ENCODE assay signal across 1 cellular context in the genomic region with DNA sequence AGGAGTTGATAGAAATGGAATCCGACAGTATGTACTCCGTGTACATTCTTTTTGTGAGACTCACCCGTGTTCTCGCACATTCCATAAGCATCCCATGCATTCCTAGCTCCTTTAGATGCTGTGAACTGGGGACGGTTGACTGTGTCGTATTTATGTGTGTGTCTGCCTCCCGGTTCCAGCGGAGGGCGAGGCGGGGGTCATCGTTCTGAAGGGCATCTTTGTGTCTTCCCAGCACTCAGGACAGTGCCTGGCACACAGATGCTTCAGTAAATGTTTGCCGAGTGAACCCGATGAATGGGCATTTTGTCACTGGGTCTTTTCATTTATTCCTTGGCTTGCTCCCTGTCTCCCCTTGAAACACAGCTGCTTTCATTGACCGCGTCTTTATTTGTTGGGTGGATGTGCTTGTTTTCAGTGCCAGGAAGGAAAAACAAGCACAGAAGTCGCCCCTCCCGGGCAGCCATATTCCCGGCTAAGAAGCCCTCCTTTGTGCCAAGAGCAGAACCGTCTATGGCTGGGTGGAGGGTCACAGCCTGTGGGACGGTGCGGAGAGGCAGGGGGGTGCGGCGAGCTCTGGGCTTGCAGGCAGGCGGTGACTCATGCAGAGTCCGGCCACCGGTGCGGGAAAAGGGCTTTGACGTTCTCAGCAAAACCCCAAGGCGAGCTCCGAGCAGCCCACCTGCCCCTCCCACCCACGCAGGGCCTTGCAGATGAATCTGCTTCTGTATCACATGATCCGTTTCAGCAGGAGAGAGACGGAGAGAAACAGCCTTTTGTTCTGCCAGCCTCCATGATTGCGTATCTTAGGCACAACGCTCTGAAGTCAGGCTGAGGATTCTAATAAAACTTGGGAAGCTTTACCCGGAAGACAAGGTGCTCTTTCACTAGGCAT.
TF ChIP-seq lines count a peak whose summit lies in the region.

No MANE protein-coding gene starts in this region.

TF ChIP-seq in K562, 482 proteins besides CTCF, POLR2A, EP300 and RAD21 (continued from another document):
- TF ChIP-seq, protein P1, sequence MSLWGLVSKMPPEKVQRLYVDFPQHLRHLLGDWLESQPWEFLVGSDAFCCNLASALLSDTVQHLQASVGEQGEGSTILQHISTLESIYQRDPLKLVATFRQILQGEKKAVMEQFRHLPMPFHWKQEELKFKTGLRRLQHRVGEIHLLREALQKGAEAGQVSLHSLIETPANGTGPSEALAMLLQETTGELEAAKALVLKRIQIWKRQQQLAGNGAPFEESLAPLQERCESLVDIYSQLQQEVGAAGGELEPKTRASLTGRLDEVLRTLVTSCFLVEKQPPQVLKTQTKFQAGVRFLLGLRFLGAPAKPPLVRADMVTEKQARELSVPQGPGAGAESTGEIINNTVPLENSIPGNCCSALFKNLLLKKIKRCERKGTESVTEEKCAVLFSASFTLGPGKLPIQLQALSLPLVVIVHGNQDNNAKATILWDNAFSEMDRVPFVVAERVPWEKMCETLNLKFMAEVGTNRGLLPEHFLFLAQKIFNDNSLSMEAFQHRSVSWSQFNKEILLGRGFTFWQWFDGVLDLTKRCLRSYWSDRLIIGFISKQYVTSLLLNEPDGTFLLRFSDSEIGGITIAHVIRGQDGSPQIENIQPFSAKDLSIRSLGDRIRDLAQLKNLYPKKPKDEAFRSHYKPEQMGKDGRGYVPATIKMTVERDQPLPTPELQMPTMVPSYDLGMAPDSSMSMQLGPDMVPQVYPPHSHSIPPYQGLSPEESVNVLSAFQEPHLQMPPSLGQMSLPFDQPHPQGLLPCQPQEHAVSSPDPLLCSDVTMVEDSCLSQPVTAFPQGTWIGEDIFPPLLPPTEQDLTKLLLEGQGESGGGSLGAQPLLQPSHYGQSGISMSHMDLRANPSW (CRISPR knock-in tag; IDR thresholded peaks at IDR 0.05): 0 out of 2 replicates have a peak, but pooled peaks have one; percentile 55
- TF ChIP-seq ZNF24 (IDR thresholded peaks at IDR 0.05) (no peak), CBFA2T2 (conservative IDR thresholded peaks at IDR 0.05) (peak; percentile 27; the same call in 1 of the 2 replicates), MAFK (IDR thresholded peaks at IDR 0.05; ENCODE audit: low read length) (peak; percentile 26; the same call in 1 of the 2 replicates), FOSL1 (tag; conservative IDR thresholded peaks at IDR 0.05) (peak; percentile 85), GTF2E2 (tag; IDR thresholded peaks at IDR 0.05) (no peak), BMI1 (IDR thresholded peaks at IDR 0.05; ENCODE audit: low read length) (no peak), FOXK2 (conservative IDR thresholded peaks at IDR 0.05 in 1 of 2, IDR thresholded peaks at IDR 0.05 in 1 of 2; ENCODE audit: low read depth in 2 of 2) (0 out of 4 replicates have a peak, but pooled peaks of 1 of the 2 experiments have one; percentile 17), RB1 (IDR thresholded peaks at IDR 0.05; ENCODE audit: low read depth) (0 out of 2 replicates have a peak, but pooled peaks have one; percentile 12), PCBP2 (IDR thresholded peaks at IDR 0.05; ENCODE audit: low read depth, low read length, poor library complexity, severe bottlenecking) (no peak), ZNF57 (CRISPR knock-in tag; IDR thresholded peaks at IDR 0.05) (no peak), DIDO1 (tag; IDR thresholded peaks at IDR 0.05; ENCODE audit: low read depth) (no peak), NR2C2 (CRISPR knock-in tag; IDR thresholded peaks at IDR 0.05) (no peak), NR2C2 (tag; IDR thresholded peaks at IDR 0.05) (no peak), SP1 (CRISPR knock-in tag; IDR thresholded peaks at IDR 0.05) (peak; percentile 6; the same call in 1 of the 2 replicates), PHB2 (IDR thresholded peaks at IDR 0.05; ENCODE audit: low read depth) (no peak), ZNF175 (CRISPR knock-in tag; IDR thresholded peaks at IDR 0.05; ENCODE audit: low read depth) (no peak), KAT7 (CRISPR knock-in tag; IDR thresholded peaks at IDR 0.05; ENCODE audit: borderline replicate concordance) (no peak), CXXC5 (CRISPR knock-in tag; IDR thresholded peaks at IDR 0.05) (peak; percentile 44; the same call in 1 of the 2 replicates), TCF7 (IDR thresholded peaks at IDR 0.05; ENCODE audit: borderline replicate concordance) (no peak), NCOA1 (IDR thresholded peaks at IDR 0.05; ENCODE audit: low read depth) (0 out of 2 replicates have a peak, but pooled peaks have one; percentile 12), JUND (IDR thresholded peaks at IDR 0.05; ENCODE audit: borderline replicate concordance, low read depth, low read length) (peak; percentile 94), JUND (tag; IDR thresholded peaks at IDR 0.05; ENCODE audit: borderline replicate concordance, low read depth, low read length) (peak; percentile 89; the same call in 2 of the 3 replicates), ZBTB17 (CRISPR knock-in tag; IDR thresholded peaks at IDR 0.05) (peak; percentile 42; the same call in 1 of the 2 replicates), ZBTB8A (IDR thresholded peaks at IDR 0.05; ENCODE audit: partially characterized antibody) (no peak), MTA3 (IDR thresholded peaks at IDR 0.05; ENCODE audit: borderline replicate concordance) (0 out of 2 replicates have a peak, but pooled peaks have one; percentile 30), HDAC1 (IDR thresholded peaks at IDR 0.05) (0 out of 4 replicates have a peak, but pooled peaks of 1 of the 2 experiments have one; percentile 20), ARID1B (IDR thresholded peaks at IDR 0.05) (peak; percentile 61), ZNF785 (CRISPR knock-in tag; IDR thresholded peaks at IDR 0.05) (no peak), SMARCE1 (IDR thresholded peaks at IDR 0.05) (peak; percentile 71), ATF1 (CRISPR knock-in tag; IDR thresholded peaks at IDR 0.05) (no peak), ATF1 (tag; IDR thresholded peaks at IDR 0.05) (0 out of 2 replicates have a peak, but pooled peaks have one; percentile 35), ATF7 (IDR thresholded peaks at IDR 0.05) (peak; percentile 51; the same call in 1 of the 2 replicates), FOS (IDR thresholded peaks at IDR 0.05; ENCODE audit: extremely low read depth, insufficient read length) (peak; percentile 33), NFE2 (IDR thresholded peaks at IDR 0.05; ENCODE audit: low read depth) (peak; percentile 11; the same call in 1 of the 2 replicates)
- TF ChIP-seq, protein P2, sequence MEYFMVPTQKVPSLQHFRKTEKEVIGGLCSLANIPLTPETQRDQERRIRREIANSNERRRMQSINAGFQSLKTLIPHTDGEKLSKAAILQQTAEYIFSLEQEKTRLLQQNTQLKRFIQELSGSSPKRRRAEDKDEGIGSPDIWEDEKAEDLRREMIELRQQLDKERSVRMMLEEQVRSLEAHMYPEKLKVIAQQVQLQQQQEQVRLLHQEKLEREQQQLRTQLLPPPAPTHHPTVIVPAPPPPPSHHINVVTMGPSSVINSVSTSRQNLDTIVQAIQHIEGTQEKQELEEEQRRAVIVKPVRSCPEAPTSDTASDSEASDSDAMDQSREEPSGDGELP (CRISPR knock-in tag; IDR thresholded peaks at IDR 0.05; ENCODE audit: borderline replicate concordance): peak; percentile 61; the same call in 1 of the 2 replicates
- TF ChIP-seq, protein P3, sequence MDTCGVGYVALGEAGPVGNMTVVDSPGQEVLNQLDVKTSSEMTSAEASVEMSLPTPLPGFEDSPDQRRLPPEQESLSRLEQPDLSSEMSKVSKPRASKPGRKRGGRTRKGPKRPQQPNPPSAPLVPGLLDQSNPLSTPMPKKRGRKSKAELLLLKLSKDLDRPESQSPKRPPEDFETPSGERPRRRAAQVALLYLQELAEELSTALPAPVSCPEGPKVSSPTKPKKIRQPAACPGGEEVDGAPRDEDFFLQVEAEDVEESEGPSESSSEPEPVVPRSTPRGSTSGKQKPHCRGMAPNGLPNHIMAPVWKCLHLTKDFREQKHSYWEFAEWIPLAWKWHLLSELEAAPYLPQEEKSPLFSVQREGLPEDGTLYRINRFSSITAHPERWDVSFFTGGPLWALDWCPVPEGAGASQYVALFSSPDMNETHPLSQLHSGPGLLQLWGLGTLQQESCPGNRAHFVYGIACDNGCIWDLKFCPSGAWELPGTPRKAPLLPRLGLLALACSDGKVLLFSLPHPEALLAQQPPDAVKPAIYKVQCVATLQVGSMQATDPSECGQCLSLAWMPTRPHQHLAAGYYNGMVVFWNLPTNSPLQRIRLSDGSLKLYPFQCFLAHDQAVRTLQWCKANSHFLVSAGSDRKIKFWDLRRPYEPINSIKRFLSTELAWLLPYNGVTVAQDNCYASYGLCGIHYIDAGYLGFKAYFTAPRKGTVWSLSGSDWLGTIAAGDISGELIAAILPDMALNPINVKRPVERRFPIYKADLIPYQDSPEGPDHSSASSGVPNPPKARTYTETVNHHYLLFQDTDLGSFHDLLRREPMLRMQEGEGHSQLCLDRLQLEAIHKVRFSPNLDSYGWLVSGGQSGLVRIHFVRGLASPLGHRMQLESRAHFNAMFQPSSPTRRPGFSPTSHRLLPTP (IDR thresholded peaks at IDR 0.05; ENCODE audit: borderline replicate concordance, extremely low read depth, insufficient read length): no peak
- TF ChIP-seq, protein P4, sequence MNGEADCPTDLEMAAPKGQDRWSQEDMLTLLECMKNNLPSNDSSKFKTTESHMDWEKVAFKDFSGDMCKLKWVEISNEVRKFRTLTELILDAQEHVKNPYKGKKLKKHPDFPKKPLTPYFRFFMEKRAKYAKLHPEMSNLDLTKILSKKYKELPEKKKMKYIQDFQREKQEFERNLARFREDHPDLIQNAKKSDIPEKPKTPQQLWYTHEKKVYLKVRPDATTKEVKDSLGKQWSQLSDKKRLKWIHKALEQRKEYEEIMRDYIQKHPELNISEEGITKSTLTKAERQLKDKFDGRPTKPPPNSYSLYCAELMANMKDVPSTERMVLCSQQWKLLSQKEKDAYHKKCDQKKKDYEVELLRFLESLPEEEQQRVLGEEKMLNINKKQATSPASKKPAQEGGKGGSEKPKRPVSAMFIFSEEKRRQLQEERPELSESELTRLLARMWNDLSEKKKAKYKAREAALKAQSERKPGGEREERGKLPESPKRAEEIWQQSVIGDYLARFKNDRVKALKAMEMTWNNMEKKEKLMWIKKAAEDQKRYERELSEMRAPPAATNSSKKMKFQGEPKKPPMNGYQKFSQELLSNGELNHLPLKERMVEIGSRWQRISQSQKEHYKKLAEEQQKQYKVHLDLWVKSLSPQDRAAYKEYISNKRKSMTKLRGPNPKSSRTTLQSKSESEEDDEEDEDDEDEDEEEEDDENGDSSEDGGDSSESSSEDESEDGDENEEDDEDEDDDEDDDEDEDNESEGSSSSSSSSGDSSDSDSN (IDR thresholded peaks at IDR 0.05; ENCODE audit: borderline replicate concordance in 1 of 2, low read depth in 2 of 2, low read length in 2 of 2): peak; percentile 68 to 71; a peak in 1 of 4 replicates
- TF ChIP-seq, protein P5, sequence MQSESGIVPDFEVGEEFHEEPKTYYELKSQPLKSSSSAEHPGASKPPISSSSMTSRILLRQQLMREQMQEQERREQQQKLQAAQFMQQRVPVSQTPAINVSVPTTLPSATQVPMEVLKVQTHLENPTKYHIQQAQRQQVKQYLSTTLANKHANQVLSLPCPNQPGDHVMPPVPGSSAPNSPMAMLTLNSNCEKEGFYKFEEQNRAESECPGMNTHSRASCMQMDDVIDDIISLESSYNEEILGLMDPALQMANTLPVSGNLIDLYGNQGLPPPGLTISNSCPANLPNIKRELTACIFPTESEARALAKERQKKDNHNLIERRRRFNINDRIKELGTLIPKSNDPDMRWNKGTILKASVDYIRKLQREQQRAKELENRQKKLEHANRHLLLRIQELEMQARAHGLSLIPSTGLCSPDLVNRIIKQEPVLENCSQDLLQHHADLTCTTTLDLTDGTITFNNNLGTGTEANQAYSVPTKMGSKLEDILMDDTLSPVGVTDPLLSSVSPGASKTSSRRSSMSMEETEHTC (IDR thresholded peaks at IDR 0.05): peak; percentile 65; the same call in 1 of the 2 replicates
- TF ChIP-seq, protein P6, sequence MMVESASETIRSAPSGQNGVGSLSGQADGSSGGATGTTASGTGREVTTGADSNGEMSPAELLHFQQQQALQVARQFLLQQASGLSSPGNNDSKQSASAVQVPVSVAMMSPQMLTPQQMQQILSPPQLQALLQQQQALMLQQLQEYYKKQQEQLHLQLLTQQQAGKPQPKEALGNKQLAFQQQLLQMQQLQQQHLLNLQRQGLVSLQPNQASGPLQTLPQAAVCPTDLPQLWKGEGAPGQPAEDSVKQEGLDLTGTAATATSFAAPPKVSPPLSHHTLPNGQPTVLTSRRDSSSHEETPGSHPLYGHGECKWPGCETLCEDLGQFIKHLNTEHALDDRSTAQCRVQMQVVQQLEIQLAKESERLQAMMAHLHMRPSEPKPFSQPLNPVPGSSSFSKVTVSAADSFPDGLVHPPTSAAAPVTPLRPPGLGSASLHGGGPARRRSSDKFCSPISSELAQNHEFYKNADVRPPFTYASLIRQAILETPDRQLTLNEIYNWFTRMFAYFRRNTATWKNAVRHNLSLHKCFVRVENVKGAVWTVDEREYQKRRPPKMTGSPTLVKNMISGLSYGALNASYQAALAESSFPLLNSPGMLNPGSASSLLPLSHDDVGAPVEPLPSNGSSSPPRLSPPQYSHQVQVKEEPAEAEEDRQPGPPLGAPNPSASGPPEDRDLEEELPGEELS (CRISPR knock-in tag; IDR thresholded peaks at IDR 0.05; ENCODE audit: borderline replicate concordance): no peak
